ENCODE assay signal across 30 cellular contexts in genomic region chr11:45456686-45457085, GRCh38.
"Had no signal": no experiment of that assay in that cellular context is flagged by ENCODE, and none has a peak within 500 bp of the region (broad histone marks: within the 10 kb centered on the region; RNA-seq: fewer than 3 reads in every experiment).

No MANE protein-coding gene starts in this region.

- H3K4me2 ChIP-seq: SK-N-SH had no signal

- H3K36me3 Mint-ChIP-seq: activated naive CD4-positive, alpha-beta T cell treated with anti-CD3 and anti-CD28 coated beads, Interleukin-2, amount 50 U/mL, for 72 hours; brain; WTC11 had no signal

- H3K4me1 Mint-ChIP-seq: activated CD4-positive, alpha-beta T cell treated with anti-CD3 and anti-CD28 coated beads for 36 hours; activated CD4-positive, alpha-beta T cell treated with anti-CD3 and anti-CD28 coated beads, Interleukin-2, amount 10 ng/mL, durations not matched to agents 7 days and 5 days; WTC11 had no signal

- ATAC-seq: activated CD4-positive, alpha-beta T cell treated with anti-CD3 and anti-CD28 coated beads for 36 hours; activated CD4-positive, CD25-positive, alpha-beta regulatory T cell treated with anti-CD3 and anti-CD28 coated beads, Interleukin-2, amount 50 U/mL, for 24 hours; activated CD8-positive, alpha-beta T cell treated with anti-CD3 and anti-CD28 coated beads, Interleukin-2, amount 10 ng/mL, durations not matched to agents 7 days and 5 days; activated naive CD4-positive, alpha-beta T cell treated with anti-CD3 and anti-CD28 coated beads, Interleukin-2, amount 50 U/mL, for 72 hours; activated T-cell treated with anti-CD3 and anti-CD28 coated beads, Interleukin-2, amount 50 U/mL, for 4 hours; Panc1; WTC11 had no signal

- H3K9me3 Mint-ChIP-seq: activated CD4-positive, alpha-beta T cell treated with anti-CD3 and anti-CD28 coated beads, Interleukin-2, amount 10 ng/mL, durations not matched to agents 7 days and 5 days; activated naive CD4-positive, alpha-beta T cell treated with anti-CD3 and anti-CD28 coated beads for 36 hours; activated naive CD4-positive, alpha-beta T cell treated with anti-CD3 and anti-CD28 coated beads, Interleukin-2, amount 50 U/mL, for 72 hours; activated T-cell treated with anti-CD3 and anti-CD28 coated beads, Interleukin-2, amount 50 U/mL, for 4 hours; activated T-helper 1 cell treated with anti-CD3 and anti-CD28 coated beads, Interleukin-12 subunit alpha, Interleukin-12 subunit beta, Interleukin-2, Interleukin-4 antibody, amounts not matched to agents 30 ng/mL and 10 ng/mL and 1 ng/mL, durations not matched to agents 14 hours and 24 hours and 36 hours; T-helper 1 cell treated with Interleukin-12 subunit alpha and Interleukin-12 subunit beta and Interleukin-4 antibody, amounts not matched to agents 30 μg/mL and 1 μg/mL, for 36 hours; T-helper 2 cell treated with Interferon-gamma antibody and Interleukin-4, amounts not matched to agents 5 μg/mL and 100 μg/mL, for 36 hours had no signal

- H3K27ac ChIP-seq: SJSA1 had no signal

- H3K27ac Mint-ChIP-seq: activated CD4-positive, alpha-beta T cell treated with anti-CD3 and anti-CD28 coated beads for 36 hours; activated CD4-positive, alpha-beta T cell treated with anti-CD3 and anti-CD28 coated beads, Interleukin-2, amount 10 ng/mL, durations not matched to agents 7 days and 5 days; activated CD8-positive, alpha-beta T cell treated with anti-CD3 and anti-CD28 coated beads, Interleukin-2, amount 10 ng/mL, durations not matched to agents 7 days and 5 days; activated naive CD4-positive, alpha-beta T cell treated with anti-CD3 and anti-CD28 coated beads for 36 hours; activated naive CD4-positive, alpha-beta T cell treated with anti-CD3 and anti-CD28 coated beads, Interleukin-2, amount 50 U/mL, for 72 hours; activated T-helper 1 cell treated with anti-CD3 and anti-CD28 coated beads, Interleukin-12 subunit alpha, Interleukin-12 subunit beta, Interleukin-2, Interleukin-4 antibody, amounts not matched to agents 30 ng/mL and 10 ng/mL and 1 ng/mL, durations not matched to agents 14 hours and 24 hours and 36 hours; brain; T-helper 1 cell treated with Interleukin-12 subunit alpha and Interleukin-12 subunit beta and Interleukin-4 antibody, amounts not matched to agents 30 μg/mL and 1 μg/mL, for 36 hours; T-helper 2 cell treated with Interferon-gamma antibody and Interleukin-4, amounts not matched to agents 5 μg/mL and 100 μg/mL, for 36 hours; WTC11 had no signal

- H3K4me3 ChIP-seq: SJSA1 had no signal

- H3K4me1 ChIP-seq: SJSA1 had no signal

- DNase-seq: activated CD4-positive, alpha-beta T cell treated with anti-CD3 and anti-CD28 coated beads for 36 hours; activated CD4-positive, alpha-beta T cell treated with anti-CD3 and anti-CD28 coated beads, Interleukin-2, amount 10 ng/mL, durations not matched to agents 7 days and 5 days; activated CD4-positive, alpha-beta T cell treated with anti-CD3 and anti-CD28 coated beads, Interleukin-2, amount 50 U/mL, for 48 hours; activated CD8-positive, alpha-beta T cell treated with anti-CD3 and anti-CD28 coated beads, Interleukin-2, amount 10 ng/mL, durations not matched to agents 7 days and 5 days; activated gamma-delta T cell treated with Interleukin-2 at 50 U/mL for 16 hours; activated naive CD4-positive, alpha-beta T cell treated with anti-CD3 and anti-CD28 coated beads for 36 hours; activated T-cell treated with anti-CD3 and anti-CD28 coated beads, Interleukin-2, amount 50 U/mL, for 4 hours; anterior cingulate cortex; central memory CD4-positive, alpha-beta T cell; NCI-H1105; NCI-H1417 treated with DMSO at 0.1 percent for 48 hours; NCI-H187 treated with DMSO at 0.1 percent for 48 hours; NCI-H2081; NCI-H2171 treated with DMSO at 0.1 percent for 48 hours; NCI-H226; NCI-H446 treated with DMSO at 0.1 percent for 48 hours; NCI-H524; NCI-H69; NCI-H82; SHP77 treated with DMSO at 0.1 percent for 48 hours; SK-N-SH had no signal

- H3K4me3 Mint-ChIP-seq: activated CD4-positive, alpha-beta T cell treated with anti-CD3 and anti-CD28 coated beads for 36 hours; activated CD4-positive, alpha-beta T cell treated with anti-CD3 and anti-CD28 coated beads, Interleukin-2, amount 10 ng/mL, durations not matched to agents 7 days and 5 days; activated CD8-positive, alpha-beta T cell treated with anti-CD3 and anti-CD28 coated beads, Interleukin-2, amount 10 ng/mL, durations not matched to agents 7 days and 5 days; activated naive CD4-positive, alpha-beta T cell treated with anti-CD3 and anti-CD28 coated beads for 36 hours; activated T-cell treated with anti-CD3 and anti-CD28 coated beads, Interleukin-2, amount 50 U/mL, for 4 hours; activated T-helper 1 cell treated with anti-CD3 and anti-CD28 coated beads, Interleukin-12 subunit alpha, Interleukin-12 subunit beta, Interleukin-2, Interleukin-4 antibody, amounts not matched to agents 30 ng/mL and 10 ng/mL and 1 ng/mL, durations not matched to agents 14 hours and 24 hours and 36 hours; brain; T-helper 1 cell treated with Interleukin-12 subunit alpha and Interleukin-12 subunit beta and Interleukin-4 antibody, amounts not matched to agents 30 μg/mL and 1 μg/mL, for 36 hours; T-helper 2 cell treated with Interferon-gamma antibody and Interleukin-4, amounts not matched to agents 5 μg/mL and 100 μg/mL, for 36 hours; WTC11 had no signal

- H3K36me3 ChIP-seq: SJSA1 had no signal

- H3K9me3 ChIP-seq: SJSA1, SK-N-SH had no signal
